ENCODE assay signal across 27 cellular contexts in genomic region chr2:112637289-112637660, GRCh38.
"Had no signal": no experiment of that assay in that cellular context is flagged by ENCODE, and none has a peak within 500 bp of the region (broad histone marks: within the 10 kb centered on the region; RNA-seq: fewer than 3 reads in every experiment).

No MANE protein-coding gene starts in this region.

- H3K27ac ChIP-seq: coronary artery, esophagus squamous epithelium, heart right ventricle, left lung, prostate gland, right atrium auricular region, sigmoid colon, testis, tibial artery, upper lobe of left lung had no signal

- H3K4me1 ChIP-seq: prostate gland, testis had no signal

- H3K4me1 Mint-ChIP-seq: mesothelial cell of epicardium had no signal

- H3K4me3 ChIP-seq: coronary artery, esophagus squamous epithelium, heart right ventricle, left lung, prostate gland, right atrium auricular region, sigmoid colon, spleen, testis, tibial artery, upper lobe of left lung had no signal

- ATAC-seq: effector memory CD8-positive, alpha-beta T cell; heart right ventricle; left lung; naive thymus-derived CD8-positive, alpha-beta T cell had no signal

- H3K9me3 ChIP-seq: esophagus squamous epithelium, heart right ventricle, left lung, prostate gland, right atrium auricular region, sigmoid colon, spleen, testis, tibial artery, upper lobe of left lung had no signal

- H3K27ac Mint-ChIP-seq: mesothelial cell of epicardium, nephron progenitor cell had no signal

- H3K36me3 ChIP-seq: esophagus squamous epithelium, heart right ventricle, left lung, prostate gland, right atrium auricular region, sigmoid colon, spleen, tibial artery, upper lobe of left lung had no signal

- H3K27me3 ChIP-seq: heart right ventricle, left lung, right atrium auricular region, sigmoid colon, spleen, testis, upper lobe of left lung had no signal

- H3K36me3 Mint-ChIP-seq: mesothelial cell of epicardium; naive thymus-derived CD8-positive, alpha-beta T cell had no signal

- H3K4me3 Mint-ChIP-seq: mesothelial cell of epicardium; nephron progenitor cell; stimulated activated memory B cell treated with anti-CD40 and anti-IgM and Interleukin-4, amounts not matched to agents 10 μg/mL and 1 μg/mL and 100 μg/mL, for 72 hours had no signal

- H3K27me3 Mint-ChIP-seq: effector memory CD8-positive, alpha-beta T cell; naive thymus-derived CD8-positive, alpha-beta T cell; stimulated activated memory B cell treated with anti-CD40 and anti-IgM and Interleukin-4, amounts not matched to agents 10 μg/mL and 1 μg/mL and 100 μg/mL, for 72 hours had no signal

- DNase-seq: effector memory CD8-positive, alpha-beta T cell; erythroblast; esophagus squamous epithelium; foreskin melanocyte; glutamatergic neuron; heart right ventricle; hypothalamus; immature natural killer cell; islet precursor cell; kidney glomerular epithelial cell; left lung; mesenchymal stem cell; naive thymus-derived CD8-positive, alpha-beta T cell; nephron progenitor cell; nucleus accumbens; sigmoid colon; spleen; stimulated activated CD4-positive, alpha-beta T cell treated with anti-CD3 and anti-CD28 coated beads, Interleukin-4, amount 100 ng/mL, for 4 hours; substantia nigra; testis; tibial artery had no signal

- H3K9me3 Mint-ChIP-seq: effector memory CD8-positive, alpha-beta T cell; immature natural killer cell; mesothelial cell of epicardium; naive thymus-derived CD8-positive, alpha-beta T cell; nephron progenitor cell had no signal
